In genomic region chr11:13216019-13217006, GRCh38 we compare ENCODE assay signal across 8 cellular contexts.
A peak's percentile ranks its signal among the peaks of the same experiment; 100 is the strongest.
DNase-seq lines count a peak whose midpoint lies in the region; ATAC-seq and TF ChIP-seq lines count a peak whose summit lies in the region.

No MANE protein-coding gene starts in this region.

- H3K27me3 Mint-ChIP-seq in dendritic cell treated with granulocyte-macrophage colony-stimulating factor and Interleukin-4, amounts not matched to agents 40 ng/mL and 50 ng/mL, for 4 days, result no peaks in the 10 kb centered on the region

- peak; percentile 97 for DNase-seq in NCI-H226
- DNase-seq in sciatic nerve (ENCODE audit: low spot score), result no peak
- DNase-seq in cerebellar nuclear complex (lab: John Stamatoyannopoulos, UW), result no peak
- no peak for DNase-seq in uterus

- peak overlapping the region; percentile 98 for H3K27ac Mint-ChIP-seq in dendritic cell treated with granulocyte-macrophage colony-stimulating factor and Interleukin-4, amounts not matched to agents 40 ng/mL and 50 ng/mL, for 4 days

- no peak for TF ChIP-seq CTCF in uterus (IDR thresholded peaks at IDR 0.05)

- no peaks in the 10 kb centered on the region for H3K36me3 Mint-ChIP-seq in dendritic cell treated with granulocyte-macrophage colony-stimulating factor and Interleukin-4, amounts not matched to agents 40 ng/mL and 50 ng/mL, for 4 days (ENCODE audit: low read depth)

- H3K36me3 ChIP-seq in uterus, result no peaks in the 10 kb centered on the region

- no peaks in the 10 kb centered on the region for H3K9me3 ChIP-seq in uterus

- no peak overlapping the region for H3K27ac ChIP-seq in uterus

- H3K27me3 ChIP-seq in uterus, result no peaks in the 10 kb centered on the region

- ATAC-seq in GM19463 (IDR thresholded peaks at IDR 0.05; ENCODE audit: unreplicated experiment), result peak; percentile 45
- ATAC-seq in sciatic nerve, result peak; percentile 49
- ATAC-seq in GM21576 (IDR thresholded peaks at IDR 0.05; ENCODE audit: unreplicated experiment), result no peak
- ATAC-seq in HG02610 (IDR thresholded peaks at IDR 0.05; ENCODE audit: unreplicated experiment), result no peak

- peaks cover 35% of the 10 kb centered on the region for H3K4me1 Mint-ChIP-seq in dendritic cell treated with granulocyte-macrophage colony-stimulating factor and Interleukin-4, amounts not matched to agents 40 ng/mL and 50 ng/mL, for 4 days (ENCODE audit: low read depth)

- no peaks in the 10 kb centered on the region for H3K9me3 Mint-ChIP-seq in dendritic cell treated with granulocyte-macrophage colony-stimulating factor and Interleukin-4, amounts not matched to agents 40 ng/mL and 50 ng/mL, for 4 days

- H3K4me1 ChIP-seq in uterus, result no peaks in the 10 kb centered on the region

- no peak overlapping the region for H3K4me3 ChIP-seq in uterus

- peak overlapping the region; percentile 37 for H3K4me3 Mint-ChIP-seq in dendritic cell treated with granulocyte-macrophage colony-stimulating factor and Interleukin-4, amounts not matched to agents 40 ng/mL and 50 ng/mL, for 4 days

- no peak for TF ChIP-seq POLR2A in uterus (IDR thresholded peaks at IDR 0.05)

- intact Hi-C loops in dendritic cell treated with granulocyte-macrophage colony-stimulating factor and Interleukin-4, amounts not matched to agents 40 ng/mL and 50 ng/mL, for 4 days (cut with micrococcal nuclease), result no loop called here
- intact Hi-C loops in sciatic nerve (cut with DNase I) (no loop called here), uterus (cut with DNase I; ENCODE audit: low total_unique reads) (no loop called here)

Comparison
In these comparisons a context has a peak if more than half of its experiments do, and no peak if none do; other contexts are left out.
1. ATAC-seq: peak in GM19463 (single experiment) and sciatic nerve (single experiment); none in GM21576 (single experiment) and HG02610 (single experiment).